Comparison of ENCODE assay signal across 10 cellular contexts in the genomic region with DNA sequence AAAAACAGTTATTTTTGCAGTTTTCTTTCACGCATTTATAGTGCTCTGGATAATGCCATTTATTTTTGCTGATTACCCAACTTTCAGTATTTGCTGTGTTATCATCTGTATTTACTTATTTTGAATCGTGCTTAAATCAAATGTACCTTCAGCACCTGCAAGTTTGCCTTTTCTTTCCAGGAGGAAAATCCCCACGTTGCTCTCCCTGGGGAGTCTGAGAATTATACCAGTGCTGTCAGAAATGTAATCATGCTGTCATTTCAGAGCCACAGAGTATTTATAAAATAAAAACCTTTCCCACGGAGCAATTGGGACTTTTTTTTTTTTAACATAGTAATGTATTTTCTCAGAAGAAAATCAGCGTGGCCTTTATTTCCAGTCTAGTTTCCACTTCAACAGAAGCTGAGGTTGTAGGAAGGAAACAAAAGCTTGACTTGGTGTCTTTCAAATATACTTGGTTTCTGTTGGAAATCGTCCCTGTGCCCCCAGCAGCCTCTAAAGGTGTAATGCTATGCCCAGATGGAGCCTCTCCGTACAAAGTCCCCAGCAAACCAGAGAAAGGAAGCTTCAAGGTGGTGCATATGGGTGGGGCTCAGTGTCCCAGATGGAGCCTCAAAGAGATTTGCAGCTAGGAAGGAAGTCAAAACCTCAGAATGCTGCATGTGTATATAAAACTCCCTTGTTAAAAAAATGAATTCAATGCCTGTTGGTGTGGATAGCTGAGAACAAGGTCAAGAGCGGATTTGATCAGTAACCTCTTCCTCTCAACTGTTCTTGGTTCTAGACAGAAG. TPM values are rescaled to one million over a fixed set of nuclear protein-coding genes. Genes with fewer than 3 reads are reported as not detected.
DNase-seq lines count a peak whose midpoint lies in the region; ATAC-seq and TF ChIP-seq lines count a peak whose summit lies in the region.
"Had no signal": no experiment of that assay in that cellular context is flagged by ENCODE, and none has a peak within 500 bp of the region (broad histone marks: within the 10 kb centered on the region; RNA-seq: fewer than 3 reads in every experiment).

No MANE protein-coding gene starts in this region.

- H3K27ac ChIP-seq in thoracic aorta: no peak overlapping the region
- H3K27ac ChIP-seq in heart left ventricle: peak overlapping the region in 1 of 12 donors; percentile 53
- no peak overlapping the region for H3K27ac ChIP-seq in breast epithelium
- H3K27ac ChIP-seq: thyroid gland had no signal

- peak overlapping the region; percentile 83 for H3K4me3 ChIP-seq in thoracic aorta
- peak overlapping the region in 3 of 12 donors; percentile 57 to 67 (median 64) for H3K4me3 ChIP-seq in heart left ventricle
- H3K4me3 ChIP-seq in breast epithelium: peak overlapping the region in 1 of 3 donors; percentile 57

- CTCF ChIA-PET in WTC11 (lab: Charles Lee): interaction anchor here (0.7 kb wide), 1 partner anchor 562 kb away, joined by 3 read pairs; no protein-coding TSS in a partner anchor

- 61 to 67% (median 64%) methylated on average over 8 of the region's 8 CpGs for WGBS in heart left ventricle, 4 donors

- H3K4me1 ChIP-seq in thoracic aorta (ENCODE audit: control insufficient read depth in 1 of 2, low read depth in 2 of 2): peaks cover 5 to 24% of the 10 kb centered on the region in 2 donors
- H3K4me1 ChIP-seq in heart left ventricle: peaks cover 0 to 36% (median 17%) of the 10 kb centered on the region in 12 donors
- peaks cover 0 to 4% of the 10 kb centered on the region in 2 donors for H3K4me1 ChIP-seq in breast epithelium

- H3K27me3 Mint-ChIP-seq in WTC11 (ENCODE audit: low read depth): peaks cover 60% of the 10 kb centered on the region

- peak overlapping the region in 1 of 2 donors; percentile 78 for H3K27ac Mint-ChIP-seq in activated naive CD4-positive, alpha-beta T cell treated with anti-CD3 and anti-CD28 coated beads, Interleukin-2, amount 50 U/mL, for 72 hours
- no peak overlapping the region for H3K27ac Mint-ChIP-seq in WTC11

- intact Hi-C loops in heart left ventricle (cut with DNase I) (loop anchor here in 1 of 10 donors (2.0 kb wide), 1 partner anchor 67 kb away; a partner anchor contains a TSS), breast epithelium (cut with DNase I; ENCODE audit: low total_unique reads) (no loop called here)

- peaks cover 0 to 17% of the 10 kb centered on the region in 2 donors for H3K36me3 Mint-ChIP-seq in activated naive CD4-positive, alpha-beta T cell treated with anti-CD3 and anti-CD28 coated beads, Interleukin-2, amount 50 U/mL, for 72 hours
- H3K36me3 Mint-ChIP-seq in WTC11: no peaks in the 10 kb centered on the region; the same call in 1 of the 2 replicates

- H3K27me3 ChIP-seq in thoracic aorta (replicated peaks; ENCODE audit: insufficient read depth): no peaks in the 10 kb centered on the region
- no peaks in the 10 kb centered on the region for H3K27me3 ChIP-seq in heart left ventricle
- H3K27me3 ChIP-seq in breast epithelium: no peaks in the 10 kb centered on the region
- H3K27me3 ChIP-seq: thyroid gland had no signal

- peak overlapping the region; percentile 63 for H3K4me3 Mint-ChIP-seq in WTC11

- no peaks in the 10 kb centered on the region for H3K9me3 Mint-ChIP-seq in activated naive CD4-positive, alpha-beta T cell treated with anti-CD3 and anti-CD28 coated beads, Interleukin-2, amount 50 U/mL, for 72 hours
- H3K9me3 Mint-ChIP-seq in WTC11: peaks cover 13% of the 10 kb centered on the region

- ATAC-seq in activated naive CD4-positive, alpha-beta T cell treated with anti-CD3 and anti-CD28 coated beads, Interleukin-2, amount 50 U/mL, for 72 hours: no peak
- ATAC-seq in WTC11 (no peak), thoracic aorta (ENCODE audit: insufficient number of reproducible peaks, low FRiP score, low read depth) (no peak), heart left ventricle (no peak)

- DNase-seq in activated naive CD4-positive, alpha-beta T cell treated with Interleukin-2 at 50 U/mL for 16 hours: peak; percentile 16
- DNase-seq in activated naive CD4-positive, alpha-beta T cell treated with anti-CD3 and anti-CD28 coated beads, Interleukin-2, amount 50 U/mL, for 72 hours (ENCODE audit: low spot score in 2 of 2): no peak
- no peak for DNase-seq in WTC11 (ENCODE audit: low spot score)
- DNase-seq in inferior parietal cortex (ENCODE audit: extremely low spot score): peak; percentile 27
- DNase-seq in thoracic aorta (ENCODE audit: low spot score): no peak
- no peak for DNase-seq in NCI-H2081 treated with DMSO at 0.1 percent for 48 hours (lab: John Stamatoyannopoulos, UW)
- DNase-seq in heart left ventricle: no peak
- no peak for DNase-seq in breast epithelium (ENCODE audit: low spot score in 2 of 2)

- H3K9me3 ChIP-seq in thoracic aorta (no peaks in the 10 kb centered on the region), heart left ventricle (no peaks in the 10 kb centered on the region), breast epithelium (no peaks in the 10 kb centered on the region)
- H3K9me3 ChIP-seq: thyroid gland had no signal

- no peak for TF ChIP-seq CTCF in WTC11 (IDR thresholded peaks at IDR 0.05)
- TF ChIP-seq CTCF in thoracic aorta (IDR thresholded peaks at IDR 0.05): no peak
- no peak for TF ChIP-seq CTCF in heart left ventricle (IDR thresholded peaks at IDR 0.05)
- TF ChIP-seq CTCF in breast epithelium (IDR thresholded peaks at IDR 0.05): no peak

- POLR2A ChIA-PET in WTC11 (lab: Charles Lee): no interaction called here

- TF ChIP-seq POLR2A in heart left ventricle (IDR thresholded peaks at IDR 0.05) (no peak), breast epithelium (IDR thresholded peaks at IDR 0.05) (no peak)

- H3K36me3 ChIP-seq in thoracic aorta: no peaks in the 10 kb centered on the region
- no peaks in the 10 kb centered on the region for H3K36me3 ChIP-seq in heart left ventricle
- no peaks in the 10 kb centered on the region for H3K36me3 ChIP-seq in breast epithelium
- H3K36me3 ChIP-seq: thyroid gland had no signal

- peaks cover 25% of the 10 kb centered on the region for H3K4me1 Mint-ChIP-seq in WTC11

TF ChIP-seq in WTC11, 78 proteins besides CTCF, POLR2A, EP300 and RAD21 (continues in another document):
- TF ChIP-seq, protein P1, sequence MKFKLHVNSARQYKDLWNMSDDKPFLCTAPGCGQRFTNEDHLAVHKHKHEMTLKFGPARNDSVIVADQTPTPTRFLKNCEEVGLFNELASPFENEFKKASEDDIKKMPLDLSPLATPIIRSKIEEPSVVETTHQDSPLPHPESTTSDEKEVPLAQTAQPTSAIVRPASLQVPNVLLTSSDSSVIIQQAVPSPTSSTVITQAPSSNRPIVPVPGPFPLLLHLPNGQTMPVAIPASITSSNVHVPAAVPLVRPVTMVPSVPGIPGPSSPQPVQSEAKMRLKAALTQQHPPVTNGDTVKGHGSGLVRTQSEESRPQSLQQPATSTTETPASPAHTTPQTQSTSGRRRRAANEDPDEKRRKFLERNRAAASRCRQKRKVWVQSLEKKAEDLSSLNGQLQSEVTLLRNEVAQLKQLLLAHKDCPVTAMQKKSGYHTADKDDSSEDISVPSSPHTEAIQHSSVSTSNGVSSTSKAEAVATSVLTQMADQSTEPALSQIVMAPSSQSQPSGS (CRISPR knock-in tag; IDR thresholded peaks at IDR 0.05; ENCODE audit: borderline replicate concordance, low read depth): no peak
- no peak for TF ChIP-seq SMAD3 (CRISPR knock-in tag; IDR thresholded peaks at IDR 0.05; ENCODE audit: borderline replicate concordance)
- TF ChIP-seq, protein P2, sequence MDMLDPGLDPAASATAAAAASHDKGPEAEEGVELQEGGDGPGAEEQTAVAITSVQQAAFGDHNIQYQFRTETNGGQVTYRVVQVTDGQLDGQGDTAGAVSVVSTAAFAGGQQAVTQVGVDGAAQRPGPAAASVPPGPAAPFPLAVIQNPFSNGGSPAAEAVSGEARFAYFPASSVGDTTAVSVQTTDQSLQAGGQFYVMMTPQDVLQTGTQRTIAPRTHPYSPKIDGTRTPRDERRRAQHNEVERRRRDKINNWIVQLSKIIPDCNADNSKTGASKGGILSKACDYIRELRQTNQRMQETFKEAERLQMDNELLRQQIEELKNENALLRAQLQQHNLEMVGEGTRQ (CRISPR knock-in tag; IDR thresholded peaks at IDR 0.05): no peak
- TF ChIP-seq JUN (CRISPR knock-in tag; IDR thresholded peaks at IDR 0.05): no peak
- TF ChIP-seq SOX15 (CRISPR knock-in tag; IDR thresholded peaks at IDR 0.05): no peak
- TF ChIP-seq, protein P3, sequence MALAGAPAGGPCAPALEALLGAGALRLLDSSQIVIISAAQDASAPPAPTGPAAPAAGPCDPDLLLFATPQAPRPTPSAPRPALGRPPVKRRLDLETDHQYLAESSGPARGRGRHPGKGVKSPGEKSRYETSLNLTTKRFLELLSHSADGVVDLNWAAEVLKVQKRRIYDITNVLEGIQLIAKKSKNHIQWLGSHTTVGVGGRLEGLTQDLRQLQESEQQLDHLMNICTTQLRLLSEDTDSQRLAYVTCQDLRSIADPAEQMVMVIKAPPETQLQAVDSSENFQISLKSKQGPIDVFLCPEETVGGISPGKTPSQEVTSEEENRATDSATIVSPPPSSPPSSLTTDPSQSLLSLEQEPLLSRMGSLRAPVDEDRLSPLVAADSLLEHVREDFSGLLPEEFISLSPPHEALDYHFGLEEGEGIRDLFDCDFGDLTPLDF (CRISPR knock-in tag; IDR thresholded peaks at IDR 0.05): no peak
- TF ChIP-seq NFYB (CRISPR knock-in tag; conservative IDR thresholded peaks at IDR 0.05; ENCODE audit: low read depth): no peak
- TF ChIP-seq RORB (CRISPR knock-in tag; IDR thresholded peaks at IDR 0.05): no peak
- TF ChIP-seq, protein P4, sequence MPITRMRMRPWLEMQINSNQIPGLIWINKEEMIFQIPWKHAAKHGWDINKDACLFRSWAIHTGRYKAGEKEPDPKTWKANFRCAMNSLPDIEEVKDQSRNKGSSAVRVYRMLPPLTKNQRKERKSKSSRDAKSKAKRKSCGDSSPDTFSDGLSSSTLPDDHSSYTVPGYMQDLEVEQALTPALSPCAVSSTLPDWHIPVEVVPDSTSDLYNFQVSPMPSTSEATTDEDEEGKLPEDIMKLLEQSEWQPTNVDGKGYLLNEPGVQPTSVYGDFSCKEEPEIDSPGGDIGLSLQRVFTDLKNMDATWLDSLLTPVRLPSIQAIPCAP (CRISPR knock-in tag; IDR thresholded peaks at IDR 0.05): no peak

RNA-seq across cellular contexts. Expression of a gene that starts 2.1 kb away (rescaled TPM):
- under 1 TPM; 0.39 to 0.74 TPM for total RNA-seq in activated naive CD4-positive, alpha-beta T cell treated with anti-CD3 and anti-CD28 coated beads, Interleukin-2, amount 50 U/mL, for 72 hours
- total RNA-seq in WTC11 (2021) (0.09 to 0.13 TPM (median 0.11 TPM) in 3 replicates), thoracic aorta (1 to 10 TPM in 1 of 2 donors, not detected in 1; 1.1 TPM), heart left ventricle (under 1 TPM in 3 of 9 donors, not detected in 6; 0.13 to 0.25 (median 0.17) TPM), breast epithelium (1 to 10 TPM in 1 of 3 donors, under 1 TPM in 1, not detected in 1; 0.33 to 1.4 TPM)
- under 1 TPM; 0.04 to 0.11 TPM for polyA plus RNA-seq in heart left ventricle
- total RNA-seq: frontal cortex had no signal

RNA-seq across cellular contexts. Expression of a gene that starts 24.5 kb away (rescaled TPM):
- total RNA-seq in activated naive CD4-positive, alpha-beta T cell treated with anti-CD3 and anti-CD28 coated beads, Interleukin-2, amount 50 U/mL, for 72 hours: 1 to 10 TPM; 7.8 to 8.9 TPM
- total RNA-seq in WTC11 (2021) (2.7 to 5.7 TPM (median 4.5 TPM) in 3 replicates), thoracic aorta (10 to 100 TPM in 1 of 2 donors, under 1 TPM in 1; 0.85 to 11.1 TPM), heart left ventricle (1 to 10 TPM; 1.3 to 4.6 (median 3.5) TPM), breast epithelium (1 to 10 TPM; 1.6 to 4.3 (median 3.4) TPM)
- polyA plus RNA-seq in heart left ventricle: 1 to 10 TPM; 2.3 to 5.0 TPM

Comparison
In these comparisons a context has a peak if more than half of its experiments do, and no peak if none do; other contexts are left out.
1. DNase-seq: peak in activated naive CD4-positive, alpha-beta T cell treated with Interleukin-2 at 50 U/mL for 16 hours (single experiment) and inferior parietal cortex (single experiment); none in activated naive CD4-positive, alpha-beta T cell treated with anti-CD3 and anti-CD28 coated beads, Interleukin-2, amount 50 U/mL, for 72 hours (0 of 2), WTC11 (single experiment), thoracic aorta (single experiment), NCI-H2081 treated with DMSO at 0.1 percent for 48 hours (single experiment), heart left ventricle (0 of 5) and breast epithelium (0 of 2).